Comparison of ENCODE assay signal across 11 cellular contexts in genomic region chr5:59042201-59042600, GRCh38.
DNase-seq lines count a peak whose midpoint lies in the region; ATAC-seq lines count a peak whose summit lies in the region.
"Had no signal": no experiment of that assay in that cellular context is flagged by ENCODE, and none has a peak within 500 bp of the region (broad histone marks: within the 10 kb centered on the region; RNA-seq: fewer than 3 reads in every experiment).

No MANE protein-coding gene starts in this region.

- H3K36me3 Mint-ChIP-seq in T-helper 2 cell treated with Interferon-gamma antibody and Interleukin-4, amounts not matched to agents 5 μg/mL and 100 μg/mL, for 36 hours (ENCODE audit: low read depth), result peaks cover 15% of the 10 kb centered on the region

- H3K4me3 ChIP-seq in MG63, result no peak overlapping the region

- no peaks in the 10 kb centered on the region for H3K9me3 ChIP-seq in MG63

- peak overlapping the region; percentile 84 for H3K4me3 Mint-ChIP-seq in T-helper 2 cell treated with Interferon-gamma antibody and Interleukin-4, amounts not matched to agents 5 μg/mL and 100 μg/mL, for 36 hours

- H3K4me1 Mint-ChIP-seq in T-helper 2 cell treated with Interferon-gamma antibody and Interleukin-4, amounts not matched to agents 5 μg/mL and 100 μg/mL, for 36 hours (ENCODE audit: low read depth), result peaks cover 33% of the 10 kb centered on the region

- ATAC-seq in sciatic nerve (peak; percentile 1), HG03378 (IDR thresholded peaks at IDR 0.05; ENCODE audit: unreplicated experiment) (no peak)

- no peaks in the 10 kb centered on the region for H3K9me3 Mint-ChIP-seq in T-helper 2 cell treated with Interferon-gamma antibody and Interleukin-4, amounts not matched to agents 5 μg/mL and 100 μg/mL, for 36 hours

- H3K36me3 ChIP-seq in MG63, result no peaks in the 10 kb centered on the region

- no peaks in the 10 kb centered on the region; the same call in 1 of the 2 replicates for H3K27me3 ChIP-seq in MG63

- peak overlapping the region; percentile 70 for H3K27ac Mint-ChIP-seq in T-helper 2 cell treated with Interferon-gamma antibody and Interleukin-4, amounts not matched to agents 5 μg/mL and 100 μg/mL, for 36 hours

- no peaks in the 10 kb centered on the region for H3K27me3 Mint-ChIP-seq in T-helper 2 cell treated with Interferon-gamma antibody and Interleukin-4, amounts not matched to agents 5 μg/mL and 100 μg/mL, for 36 hours (ENCODE audit: low read depth)

- intact Hi-C loops in sciatic nerve (cut with DNase I), result no loop called here

- no peak for DNase-seq in T-helper 2 cell treated with Interferon-gamma antibody and Interleukin-4, amounts not matched to agents 5 μg/mL and 100 μg/mL, for 36 hours (ENCODE audit: low spot score)
- no peak for DNase-seq in T-helper 2 cell
- DNase-seq in RPMI7951 (ENCODE audit: low read depth), result peak; percentile 82
- no peak for DNase-seq in epithelial cell of prostate (ENCODE audit: low read depth, low spot score)
- DNase-seq in sciatic nerve (ENCODE audit: low spot score), result no peak
- DNase-seq in amygdala (lab: John Stamatoyannopoulos, UW), result no peak
- DNase-seq in MG63, result no peak
- DNase-seq: head of caudate nucleus, NCI-H187 treated with DMSO at 0.1 percent for 48 hours, occipital lobe had no signal

- H3K27ac ChIP-seq in epithelial cell of prostate, result peak overlapping the region; percentile 47
